In the genomic region with DNA sequence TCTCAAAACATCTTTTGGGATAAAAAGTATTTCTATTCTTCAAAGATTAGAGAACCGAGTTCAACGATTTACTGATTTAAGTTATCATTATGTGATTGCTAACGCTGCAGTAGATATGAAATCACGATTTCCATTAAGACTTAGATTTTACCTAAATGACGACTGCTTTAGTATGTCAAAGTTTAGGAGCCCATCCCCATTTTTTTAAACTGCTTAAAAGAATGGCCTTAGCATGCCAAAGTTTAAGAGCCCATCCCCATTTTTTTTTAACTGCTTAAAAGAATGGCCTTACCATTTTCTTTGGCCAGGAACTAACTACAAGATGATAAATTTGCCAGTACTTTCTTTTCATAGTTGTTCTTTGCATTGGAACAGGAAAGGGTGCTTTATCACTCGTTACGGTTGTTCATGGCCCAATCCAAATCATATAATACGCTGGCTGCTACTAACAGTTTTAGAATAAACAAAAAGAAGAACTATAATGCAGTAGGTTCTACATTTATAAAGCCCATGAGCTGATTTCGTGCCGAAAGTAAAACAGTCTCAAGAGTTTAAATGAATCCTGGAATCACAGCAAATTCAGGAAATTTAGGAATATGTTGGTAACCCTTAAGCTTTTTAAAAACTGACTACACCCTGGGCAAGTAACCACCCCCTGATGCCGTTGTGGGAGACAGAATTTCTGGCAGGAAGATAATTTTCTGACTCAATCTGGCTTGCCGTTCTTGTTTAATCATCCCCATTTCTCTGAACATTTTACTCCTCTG, we compare ENCODE assay signal across 8 cellular contexts. TPM values are rescaled to one million over a fixed set of nuclear protein-coding genes. Genes with fewer than 3 reads are reported as not detected.
DNase-seq lines count a peak whose midpoint lies in the region; ATAC-seq and TF ChIP-seq lines count a peak whose summit lies in the region.

No MANE protein-coding gene starts in this region.

- peak overlapping the region; percentile 95 for H3K4me3 ChIP-seq in OCI-LY3 (ENCODE audit: low read length)

- no peaks in the 10 kb centered on the region for H3K9me3 Mint-ChIP-seq in naive thymus-derived CD8-positive, alpha-beta T cell

- H3K4me2 ChIP-seq in OCI-LY3 (ENCODE audit: low read length): peak overlapping the region; percentile 73

- H3K27me3 Mint-ChIP-seq in naive thymus-derived CD8-positive, alpha-beta T cell: no peaks in the 10 kb centered on the region

- peaks cover 0 to 6% (median 0%) of the 10 kb centered on the region in 3 donors for H3K36me3 Mint-ChIP-seq in naive thymus-derived CD8-positive, alpha-beta T cell

- POLR2A ChIA-PET in naive thymus-derived CD8-positive, alpha-beta T cell (lab: Charles Lee): interaction anchor here (0.7 to 5.9 kb wide), 6 partner anchors 20 to 594 kb away, joined by 3 to 58 read pairs (median 16); a partner anchor contains a TSS

- H3K79me2 ChIP-seq in OCI-LY3 (ENCODE audit: low read length): peaks cover 34% of the 10 kb centered on the region

- peak overlapping the region; percentile 97 for H3K27ac ChIP-seq in OCI-LY3 (ENCODE audit: low read length)

- peak overlapping the region; percentile 74 for H2AFZ ChIP-seq in OCI-LY3 (ENCODE audit: low read depth, low read length)

- DNase-seq in NCI-H748 treated with DMSO at 0.1 percent for 48 hours (lab: John Stamatoyannopoulos, UW) (peak; percentile 55), NCI-H748 (lab: John Stamatoyannopoulos, UW; ENCODE audit: unreplicated experiment) (no peak), dermis blood vessel endothelial cell (peak; percentile 43), OCI-M1 (lab: John Stamatoyannopoulos, UW) (no peak)
- peak in 2 of 10 donors; percentile 0 to 60 for DNase-seq in naive thymus-derived CD8-positive, alpha-beta T cell
- DNase-seq in central memory CD4-positive, alpha-beta T cell: no peak

- peaks cover 8% of the 10 kb centered on the region for H3K4me1 ChIP-seq in OCI-LY3 (ENCODE audit: low read length)

- H3K4me1 Mint-ChIP-seq in naive thymus-derived CD8-positive, alpha-beta T cell: peaks cover 9 to 25% (median 21%) of the 10 kb centered on the region in 4 donors

- ATAC-seq in naive thymus-derived CD8-positive, alpha-beta T cell: no peak
- no peak for ATAC-seq in GM18873 (IDR thresholded peaks at IDR 0.05; ENCODE audit: low FRiP score, unreplicated experiment)

- peak overlapping the region; percentile 91 to 99 (median 98) for H3K27ac Mint-ChIP-seq in naive thymus-derived CD8-positive, alpha-beta T cell

- H3K27me3 ChIP-seq in OCI-LY3 (ENCODE audit: low read depth, low read length): no peaks in the 10 kb centered on the region

- H4K20me1 ChIP-seq in OCI-LY3 (ENCODE audit: insufficient read depth, low read length): peaks cover 31% of the 10 kb centered on the region

- peak overlapping the region; percentile 81 to 98 (median 92) for H3K4me3 Mint-ChIP-seq in naive thymus-derived CD8-positive, alpha-beta T cell

- H3K36me3 ChIP-seq in OCI-LY3 (replicated peaks; ENCODE audit: low read depth, low read length): peaks cover 15% of the 10 kb centered on the region

- H3K9ac ChIP-seq in OCI-LY3 (ENCODE audit: low read length): peak overlapping the region; percentile 74

- TF ChIP-seq CTCF in OCI-LY3 (IDR thresholded peaks at IDR 0.05; ENCODE audit: low read depth, low read length): no peak

- no peaks in the 10 kb centered on the region for H3K9me3 ChIP-seq in OCI-LY3 (ENCODE audit: insufficient read depth, low read length)

RNA-seq across cellular contexts. Expression of a gene that starts 0.9 kb away (rescaled TPM):
- total RNA-seq in dermis blood vessel endothelial cell: 7.0 and 7.4 TPM in 2 replicates
- 10 to 100 TPM; 25.9 to 28.9 TPM for total RNA-seq in naive thymus-derived CD8-positive, alpha-beta T cell
- 10 to 100 TPM in 1 of 3 donors, 1 to 10 TPM in 2; 6.3 to 11.8 (median 8.0) TPM for polyA plus RNA-seq in naive thymus-derived CD8-positive, alpha-beta T cell

Comparison
In these comparisons a context has a peak if more than half of its experiments do, and no peak if none do; other contexts are left out.
1. DNase-seq: peak in NCI-H748 treated with DMSO at 0.1 percent for 48 hours (single experiment) and dermis blood vessel endothelial cell (single experiment); none in NCI-H748 (single experiment), central memory CD4-positive, alpha-beta T cell (single experiment) and OCI-M1 (single experiment).